21 cellular contexts compared by ENCODE assay signal in the genomic region with DNA sequence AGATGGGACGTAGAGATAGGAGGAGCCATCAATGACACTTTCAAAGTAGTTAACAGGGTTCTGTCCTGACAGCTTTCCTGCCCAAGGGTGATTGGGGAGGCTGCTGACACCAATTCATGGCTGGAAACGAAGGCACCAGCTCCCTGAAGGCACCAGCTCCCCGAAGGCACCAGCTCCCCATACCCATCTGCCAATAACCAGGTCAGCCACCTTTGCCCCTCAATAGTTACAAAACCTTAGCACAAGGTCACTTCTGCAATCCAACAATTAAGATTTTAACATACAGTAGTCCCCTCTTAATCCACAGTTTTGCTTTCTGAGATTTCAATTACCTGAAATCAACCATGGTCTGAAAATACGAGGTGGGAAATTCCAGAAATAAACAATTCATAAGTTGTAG. TPM values are rescaled to one million over a fixed set of nuclear protein-coding genes. Genes with fewer than 3 reads are reported as not detected.
DNase-seq lines count a peak whose midpoint lies in the region; ATAC-seq, FAIRE-seq and TF ChIP-seq lines count a peak whose summit lies in the region.
"Had no signal": no experiment of that assay in that cellular context is flagged by ENCODE, and none has a peak within 500 bp of the region (broad histone marks: within the 10 kb centered on the region; RNA-seq: fewer than 3 reads in every experiment).

No MANE protein-coding gene starts in this region.

- H3K9me3 ChIP-seq in BLaER1 (no peaks in the 10 kb centered on the region), T-helper 17 cell (ENCODE audit: control insufficient read depth, low read length, poor library complexity, severe bottlenecking) (no peaks in the 10 kb centered on the region), small intestine (ENCODE audit: control insufficient read depth, low read depth) (no peaks in the 10 kb centered on the region)
- H3K9me3 ChIP-seq in CD4-positive, CD25-positive, alpha-beta regulatory T cell (ENCODE audit: control insufficient read depth in 2 of 2, low read length in 2 of 2), result no peaks in the 10 kb centered on the region

- no peak overlapping the region for H3K27ac ChIP-seq in BLaER1
- H3K27ac ChIP-seq in CD4-positive, CD25-positive, alpha-beta regulatory T cell (ENCODE audit: insufficient read depth, low read length, poor library complexity, severe bottlenecking), result peak overlapping the region; percentile 2
- H3K27ac ChIP-seq in small intestine (ENCODE audit: low read depth in 1 of 2, low read length in 1 of 2), result no peak overlapping the region
- H3K27ac ChIP-seq: KMS-11 had no signal

- peak overlapping the region; percentile 11 to 26 (median 15) for H3K27ac Mint-ChIP-seq in CD4-positive, CD25-positive, alpha-beta regulatory T cell
- H3K27ac Mint-ChIP-seq in T-helper 17 cell (peak overlapping the region; percentile 97), memory B cell (peak overlapping the region; percentile 87), immature natural killer cell (no peak overlapping the region)
- H3K27ac Mint-ChIP-seq: CD8-positive, alpha-beta T cell had no signal

- H3K27me3 Mint-ChIP-seq in CD4-positive, CD25-positive, alpha-beta regulatory T cell, result no peaks in the 10 kb centered on the region
- H3K27me3 Mint-ChIP-seq in T-helper 17 cell (no peaks in the 10 kb centered on the region), memory B cell (no peaks in the 10 kb centered on the region), immature natural killer cell (ENCODE audit: low read depth in 3 of 3) (peaks cover 0 to 3% (median 2%) of the 10 kb centered on the region in 3 donors)

- peak overlapping the region; percentile 27; the same call in 1 of the 2 replicates for H3K4me2 ChIP-seq in BLaER1
- H3K4me2 ChIP-seq: KMS-11 had no signal

- no peak for TF ChIP-seq POLR2A in GM12891 (IDR thresholded peaks at IDR 0.05; ENCODE audit: low read depth, low read length)

- no peaks in the 10 kb centered on the region for H3K27me3 ChIP-seq in BLaER1
- H3K27me3 ChIP-seq in CD4-positive, CD25-positive, alpha-beta regulatory T cell (ENCODE audit: control insufficient read depth, insufficient read depth, low read length), result no peaks in the 10 kb centered on the region
- no peaks in the 10 kb centered on the region for H3K27me3 ChIP-seq in small intestine (ENCODE audit: control insufficient read depth in 2 of 2, insufficient read depth in 2 of 2, low read length in 2 of 2)

- no peaks in the 10 kb centered on the region for H3K9me3 Mint-ChIP-seq in CD4-positive, CD25-positive, alpha-beta regulatory T cell
- no peaks in the 10 kb centered on the region for H3K9me3 Mint-ChIP-seq in memory B cell
- H3K9me3 Mint-ChIP-seq in immature natural killer cell, result no peaks in the 10 kb centered on the region
- H3K9me3 Mint-ChIP-seq: CD8-positive, alpha-beta T cell had no signal

- no peak overlapping the region for H3K9ac ChIP-seq in BLaER1
- H3K9ac ChIP-seq: KMS-11 had no signal

- no peak overlapping the region for H3K4me3 ChIP-seq in BLaER1
- H3K4me3 ChIP-seq in CD4-positive, CD25-positive, alpha-beta regulatory T cell (ENCODE audit: low read depth, low read length), result peak overlapping the region; percentile 34
- no peak overlapping the region for H3K4me3 ChIP-seq in small intestine (ENCODE audit: low read depth in 1 of 2, low read length in 2 of 2)

- H4K20me1 ChIP-seq in BLaER1, result peaks cover 70% of the 10 kb centered on the region

- FAIRE-seq in small intestine (lab: Jason Lieb, UNC) (no peak), GM12891 (lab: Jason Lieb, UNC) (no peak)
- FAIRE-seq: D721Med had no signal

- ATAC-seq in CD4-positive, CD25-positive, alpha-beta regulatory T cell (ENCODE audit: low read depth in 2 of 2), result no peak
- ATAC-seq in T-helper 17 cell (no peak), memory B cell (ENCODE audit: low read depth) (no peak)
- ATAC-seq: CD8-positive, alpha-beta T cell had no signal

- peaks cover 66 to 97% (median 79%) of the 10 kb centered on the region in 4 donors for H3K4me1 Mint-ChIP-seq in CD4-positive, CD25-positive, alpha-beta regulatory T cell
- H3K4me1 Mint-ChIP-seq in T-helper 17 cell, result peaks cover 76% of the 10 kb centered on the region
- H3K4me1 Mint-ChIP-seq in memory B cell, result peaks cover 69% of the 10 kb centered on the region
- H3K4me1 Mint-ChIP-seq in immature natural killer cell, result peaks cover 71 to 88% of the 10 kb centered on the region in 2 donors

- 65 to 81% (median 76%) methylated on average over 4 of the region's 4 CpGs for WGBS in small intestine, 3 donors

- H3K4me1 ChIP-seq in BLaER1 (peaks cover 97% of the 10 kb centered on the region), small intestine (ENCODE audit: control insufficient read depth in 2 of 2, insufficient read depth in 1 of 2, low read depth in 1 of 2, low read length in 1 of 2) (peaks cover 7 to 16% of the 10 kb centered on the region in 2 donors)
- peaks cover 94% of the 10 kb centered on the region for H3K4me1 ChIP-seq in CD4-positive, CD25-positive, alpha-beta regulatory T cell (ENCODE audit: control insufficient read depth, insufficient read depth, low read length, poor library complexity, severe bottlenecking)

- no peak for DNase-seq in CD4-positive, CD25-positive, alpha-beta regulatory T cell
- DNase-seq in T-helper 17 cell, result no peak
- no peak for DNase-seq in memory B cell (ENCODE audit: low spot score in 2 of 2)
- DNase-seq in small intestine, result no peak
- no peak for DNase-seq in germinal center (ENCODE audit: low spot score)
- DNase-seq in immature natural killer cell, result no peak
- DNase-seq in GM12891 (ENCODE audit: insufficient read length, low spot score), result no peak
- DNase-seq: ACHN; AML-193; CD8-positive, alpha-beta T cell; DMS79; NCI-H1417; NCI-H187 treated with DMSO at 0.1 percent for 48 hours; NCI-H2227 treated with DMSO at 0.1 percent for 48 hours; NCI-H524; NCI-H82; OCI-M1; Right ventricle myocardium superior had no signal

- H3K36me3 Mint-ChIP-seq in CD4-positive, CD25-positive, alpha-beta regulatory T cell, result peaks cover 14% of the 10 kb centered on the region
- H3K36me3 Mint-ChIP-seq in T-helper 17 cell (ENCODE audit: low read depth) (peaks cover 12% of the 10 kb centered on the region), memory B cell (peaks cover 19% of the 10 kb centered on the region), immature natural killer cell (peaks cover 0 to 7% (median 4%) of the 10 kb centered on the region in 3 donors)

- H3K4me3 Mint-ChIP-seq in CD4-positive, CD25-positive, alpha-beta regulatory T cell, result peak overlapping the region in 2 of 4 donors; percentile 33 to 64
- H3K4me3 Mint-ChIP-seq in T-helper 17 cell (peak overlapping the region; percentile 72), memory B cell (no peak overlapping the region), immature natural killer cell (no peak overlapping the region)
- H3K4me3 Mint-ChIP-seq: CD8-positive, alpha-beta T cell had no signal

- H3K36me3 ChIP-seq in BLaER1 (peaks cover 37% of the 10 kb centered on the region), small intestine (ENCODE audit: control insufficient read depth in 2 of 2, insufficient read depth in 2 of 2, low read length in 2 of 2) (no peaks in the 10 kb centered on the region)
- H3K36me3 ChIP-seq in CD4-positive, CD25-positive, alpha-beta regulatory T cell (ENCODE audit: control insufficient read depth, insufficient read depth, low read length), result peaks cover 8% of the 10 kb centered on the region

TF ChIP-seq in GM12891, 5 proteins besides CTCF, POLR2A, EP300 and RAD21:
- TF ChIP-seq POLR2AphosphoS5 (IDR thresholded peaks at IDR 0.05; ENCODE audit: low read depth, low read length), result no peak
- TF ChIP-seq POU2F2 (IDR thresholded peaks at IDR 0.05; ENCODE audit: low read depth, low read length), result no peak
- TF ChIP-seq PAX5 (IDR thresholded peaks at IDR 0.05; ENCODE audit: insufficient read depth, low read length, severe bottlenecking), result no peak
- no peak for TF ChIP-seq TAF1 (IDR thresholded peaks at IDR 0.05; ENCODE audit: low read depth, low read length)
- no peak for TF ChIP-seq SPI1 (IDR thresholded peaks at IDR 0.05; ENCODE audit: low read depth, low read length)

RNA-seq across cellular contexts. Expression of gene ELOVL5, which starts 51.7 kb away (rescaled TPM):
- 201 TPM for total RNA-seq in CD4-positive, CD25-positive, alpha-beta regulatory T cell
- 100 to 1,000 TPM; 139 to 175 (median 154) TPM for polyA plus RNA-seq in CD4-positive, CD25-positive, alpha-beta regulatory T cell
- total RNA-seq in T-helper 17 cell, result 100 to 1,000 TPM; 121 to 147 TPM
- 10 to 100 TPM in 2 of 3 donors, 1 to 10 TPM in 1; 6.3 to 33.3 (median 11.9) TPM for polyA plus RNA-seq in small intestine
- polyA plus RNA-seq in immature natural killer cell, result 10 to 100 TPM; 45.4 to 85.2 (median 63.0) TPM
- 65.0 TPM for polyA plus RNA-seq in GM12891 (2012; ENCODE audit: low read depth, missing spikeins)

Comparison
In these comparisons a context has a peak if more than half of its experiments do, and no peak if none do; other contexts are left out.
1. H3K27ac Mint-ChIP-seq: peak in CD4-positive, CD25-positive, alpha-beta regulatory T cell (3 of 3), T-helper 17 cell (single experiment) and memory B cell (single experiment); none in immature natural killer cell (0 of 6).